In genomic region chr4:6915041-6916005, GRCh38 we compare ENCODE assay signal across 19 cellular contexts. TPM values are rescaled to one million over a fixed set of nuclear protein-coding genes. Genes with fewer than 3 reads are reported as not detected.
DNase-seq lines count a peak whose midpoint lies in the region; ATAC-seq and TF ChIP-seq lines count a peak whose summit lies in the region.
"Had no signal": no experiment of that assay in that cellular context is flagged by ENCODE, and none has a peak within 500 bp of the region (broad histone marks: within the 10 kb centered on the region; RNA-seq: fewer than 3 reads in every experiment).

No MANE protein-coding gene starts in this region.

- H2BK15ac ChIP-seq in mesenchymal stem cell (ENCODE audit: low read depth, poor library complexity, severe bottlenecking), result no peak overlapping the region

- POLR2A ChIA-PET in activated naive CD8-positive, alpha-beta T cell treated with anti-CD3 and anti-CD28 coated beads, Interleukin-2, amount 10 ng/mL, durations not matched to agents 7 days and 5 days (lab: Charles Lee), result interaction anchor here (1.2 kb wide), 1 partner anchor 153 kb away, joined by 3 read pairs; the partner anchor contains the start of gene GRPEL1
- POLR2A ChIA-PET in activated CD4-positive, alpha-beta memory T cell treated with anti-CD3 and anti-CD28 coated beads for 36 hours (lab: Charles Lee), result no interaction called here
- POLR2A ChIA-PET in MCF 10A (lab: Yijun Ruan, JAX), result interaction anchor here (0.6 to 0.8 kb wide), 2 partner anchors 69 to 204 kb away, joined by 3 read pairs; no protein-coding TSS in a partner anchor

- ATAC-seq in activated naive CD8-positive, alpha-beta T cell treated with anti-CD3 and anti-CD28 coated beads, Interleukin-2, amount 10 ng/mL, durations not matched to agents 7 days and 5 days (ENCODE audit: low read depth), result no peak

- H3K4me1 Mint-ChIP-seq in activated naive CD8-positive, alpha-beta T cell treated with anti-CD3 and anti-CD28 coated beads, Interleukin-2, amount 10 ng/mL, durations not matched to agents 7 days and 5 days, result peaks cover 47% of the 10 kb centered on the region
- peaks cover 69% of the 10 kb centered on the region for H3K4me1 Mint-ChIP-seq in activated naive CD8-positive, alpha-beta T cell treated with anti-CD3 and anti-CD28 coated beads for 36 hours
- H3K4me1 Mint-ChIP-seq in activated CD4-positive, alpha-beta memory T cell treated with anti-CD3 and anti-CD28 coated beads for 36 hours (ENCODE audit: low read depth), result peaks cover 81% of the 10 kb centered on the region
- peaks cover 30% of the 10 kb centered on the region for H3K4me1 Mint-ChIP-seq in MCF 10A (ENCODE audit: insufficient read depth, unreplicated experiment)

- no peak overlapping the region for H3K4ac ChIP-seq in mesenchymal stem cell (ENCODE audit: low read depth in 1 of 2, low read length in 2 of 2)

- H3K14ac ChIP-seq in mesenchymal stem cell (ENCODE audit: low read length in 2 of 2), result no peak overlapping the region

- intact Hi-C loops in activated CD4-positive, alpha-beta memory T cell treated with anti-CD3 and anti-CD28 coated beads for 36 hours (cut with micrococcal nuclease), result loop anchor here (1.0 to 2.0 kb wide), 2 partner anchors 27 to 71 kb away; no protein-coding TSS in a partner anchor
- intact Hi-C loops in MCF 10A (cut with micrococcal nuclease), result no loop called here

- CTCF ChIA-PET in activated CD4-positive, alpha-beta memory T cell treated with anti-CD3 and anti-CD28 coated beads for 36 hours (lab: Charles Lee), result interaction anchor here (0.7 to 1.7 kb wide), 3 partner anchors 29 to 180 kb away, joined by 3 to 4 read pairs (median 3); no protein-coding TSS in a partner anchor
- CTCF ChIA-PET in MCF 10A (lab: Yijun Ruan, JAX), result interaction anchor here (0.7 kb wide), 1 partner anchor 12 kb away, joined by 4 read pairs; no protein-coding TSS in a partner anchor

- no peak overlapping the region for H3K9ac ChIP-seq in mesenchymal stem cell (ENCODE audit: low read length)

- peak overlapping the region in 1 of 2 experiments; percentile 34 for H3K23ac ChIP-seq in mesenchymal stem cell (ENCODE audit: low read length in 2 of 2)

- no peak for TF ChIP-seq CTCF in suprapubic skin (IDR thresholded peaks at IDR 0.05)
- TF ChIP-seq CTCF in MCF 10A (IDR thresholded peaks at IDR 0.05; ENCODE audit: unreplicated experiment), result no peak

- H2AFZ ChIP-seq in mesenchymal stem cell (ENCODE audit: low read depth, low read length), result no peak overlapping the region

- no peaks in the 10 kb centered on the region for H3K27me3 ChIP-seq in mesenchymal stem cell (ENCODE audit: control insufficient read depth in 1 of 2, insufficient read depth in 1 of 2, low read length in 2 of 2)
- H3K27me3 ChIP-seq in suprapubic skin, result no peaks in the 10 kb centered on the region

- peak overlapping the region; percentile 9 for H3K27ac Mint-ChIP-seq in activated naive CD8-positive, alpha-beta T cell treated with anti-CD3 and anti-CD28 coated beads, Interleukin-2, amount 10 ng/mL, durations not matched to agents 7 days and 5 days
- H3K27ac Mint-ChIP-seq in activated naive CD8-positive, alpha-beta T cell treated with anti-CD3 and anti-CD28 coated beads for 36 hours, result no peak overlapping the region
- H3K27ac Mint-ChIP-seq in activated CD4-positive, alpha-beta memory T cell treated with anti-CD3 and anti-CD28 coated beads for 36 hours, result peak overlapping the region; percentile 60
- H3K27ac Mint-ChIP-seq in MCF 10A (ENCODE audit: low read depth, unreplicated experiment), result no peak overlapping the region

- WGBS in mesenchymal stem cell, result 97% methylated on average over 18 of the region's 18 CpGs
- WGBS in suprapubic skin, result 93% methylated on average over 10 of the region's 18 CpGs

- no peaks in the 10 kb centered on the region for H3K9me3 ChIP-seq in mesenchymal stem cell (ENCODE audit: control insufficient read depth, low read length)
- H3K9me3 ChIP-seq in suprapubic skin, result no peaks in the 10 kb centered on the region

- DNase-seq in activated naive CD8-positive, alpha-beta T cell treated with anti-CD3 and anti-CD28 coated beads, Interleukin-2, amount 10 ng/mL, durations not matched to agents 7 days and 5 days, result no peak
- DNase-seq in activated naive CD8-positive, alpha-beta T cell treated with anti-CD3 and anti-CD28 coated beads for 36 hours, result no peak
- DNase-seq in activated CD4-positive, alpha-beta memory T cell treated with anti-CD3 and anti-CD28 coated beads for 36 hours, result no peak
- DNase-seq in mesenchymal stem cell, result no peak
- DNase-seq in suprapubic skin (ENCODE audit: low spot score in 2 of 2), result peak in 1 of 2 donors; percentile 44
- no peak for DNase-seq in amniotic stem cell (lab: John Stamatoyannopoulos, UW)
- DNase-seq in MCF 10A (ENCODE audit: unreplicated experiment), result no peak
- DNase-seq in CD1c-positive myeloid dendritic cell (ENCODE audit: extremely low spot score), result no peak
- DNase-seq: dermis blood vessel endothelial cell; foreskin melanocyte; Karpas-422; NCI-H1092; NCI-H2081 treated with DMSO at 0.1 percent for 48 hours; NCI-H510A; SHP77; stimulated activated CD4-positive, alpha-beta T cell treated with anti-CD3 and anti-CD28 coated beads, Interleukin-4, amount 100 ng/mL, for 4 hours had no signal

- TF ChIP-seq EP300 in suprapubic skin (IDR thresholded peaks at IDR 0.05), result no peak

- no peak overlapping the region for H2BK120ac ChIP-seq in mesenchymal stem cell (ENCODE audit: low read depth, low read length)

- peaks cover 1% of the 10 kb centered on the region for H3K36me3 Mint-ChIP-seq in activated naive CD8-positive, alpha-beta T cell treated with anti-CD3 and anti-CD28 coated beads, Interleukin-2, amount 10 ng/mL, durations not matched to agents 7 days and 5 days
- H3K36me3 Mint-ChIP-seq in activated naive CD8-positive, alpha-beta T cell treated with anti-CD3 and anti-CD28 coated beads for 36 hours, result peaks cover 14% of the 10 kb centered on the region
- H3K36me3 Mint-ChIP-seq in activated CD4-positive, alpha-beta memory T cell treated with anti-CD3 and anti-CD28 coated beads for 36 hours, result peaks cover 2% of the 10 kb centered on the region
- H3K36me3 Mint-ChIP-seq in MCF 10A (ENCODE audit: insufficient read depth, unreplicated experiment), result no peaks in the 10 kb centered on the region

- no peak overlapping the region for H2AK5ac ChIP-seq in mesenchymal stem cell (ENCODE audit: low read length, severe bottlenecking)

- TF ChIP-seq POLR2A in suprapubic skin (IDR thresholded peaks at IDR 0.05), result no peak

- H3K4me3 Mint-ChIP-seq in activated naive CD8-positive, alpha-beta T cell treated with anti-CD3 and anti-CD28 coated beads, Interleukin-2, amount 10 ng/mL, durations not matched to agents 7 days and 5 days, result no peak overlapping the region
- H3K4me3 Mint-ChIP-seq in activated naive CD8-positive, alpha-beta T cell treated with anti-CD3 and anti-CD28 coated beads for 36 hours, result no peak overlapping the region
- H3K4me3 Mint-ChIP-seq in activated CD4-positive, alpha-beta memory T cell treated with anti-CD3 and anti-CD28 coated beads for 36 hours, result no peak overlapping the region
- no peak overlapping the region for H3K4me3 Mint-ChIP-seq in MCF 10A (ENCODE audit: unreplicated experiment)

- H4K91ac ChIP-seq in mesenchymal stem cell (ENCODE audit: low read length), result peak overlapping the region; percentile 34

- H3K27ac ChIP-seq in mesenchymal stem cell (ENCODE audit: low read length, poor library complexity, severe bottlenecking) (no peak overlapping the region), suprapubic skin (peak overlapping the region; percentile 80)
- H3K27ac ChIP-seq: epithelial cell of prostate had no signal

- no TSS peak for BruUV-seq in MCF 10A (replicated peaks; lab: Mats Ljungman, UMichigan)

- H3K36me3 ChIP-seq in mesenchymal stem cell (ENCODE audit: control insufficient read depth in 1 of 2, insufficient read depth in 2 of 2, low read depth in 1 of 2, low read length in 2 of 2), result peaks cover 0 to 3% of the 10 kb centered on the region in 2 experiments
- H3K36me3 ChIP-seq in suprapubic skin, result no peaks in the 10 kb centered on the region

- no peak overlapping the region for H3K4me2 ChIP-seq in mesenchymal stem cell (ENCODE audit: low read length, poor library complexity, severe bottlenecking)

- H3K4me3 ChIP-seq in mesenchymal stem cell (ENCODE audit: insufficient read depth in 1 of 2, low read depth in 1 of 2, low read length in 2 of 2), result no peak overlapping the region
- H3K4me3 ChIP-seq in suprapubic skin, result no peak overlapping the region

- no peaks in the 10 kb centered on the region for H3K9me3 Mint-ChIP-seq in activated naive CD8-positive, alpha-beta T cell treated with anti-CD3 and anti-CD28 coated beads, Interleukin-2, amount 10 ng/mL, durations not matched to agents 7 days and 5 days
- no peaks in the 10 kb centered on the region for H3K9me3 Mint-ChIP-seq in activated naive CD8-positive, alpha-beta T cell treated with anti-CD3 and anti-CD28 coated beads for 36 hours
- H3K9me3 Mint-ChIP-seq in activated CD4-positive, alpha-beta memory T cell treated with anti-CD3 and anti-CD28 coated beads for 36 hours, result no peaks in the 10 kb centered on the region
- no peaks in the 10 kb centered on the region for H3K9me3 Mint-ChIP-seq in MCF 10A (ENCODE audit: unreplicated experiment)
- H3K9me3 Mint-ChIP-seq: activated T-helper 1 cell treated with anti-CD3 and anti-CD28 coated beads, Interleukin-12 subunit alpha, Interleukin-12 subunit beta, Interleukin-2, Interleukin-4 antibody, amounts not matched to agents 30 ng/mL and 10 ng/mL and 1 ng/mL, durations not matched to agents 14 hours and 24 hours and 36 hours; neural crest cell had no signal

- H4K8ac ChIP-seq in mesenchymal stem cell (ENCODE audit: low read length), result peak overlapping the region; percentile 76

- H3K79me1 ChIP-seq in mesenchymal stem cell (replicated peaks; ENCODE audit: low read length, poor library complexity, severe bottlenecking), result peaks cover 53% of the 10 kb centered on the region

- H3K27me3 Mint-ChIP-seq in activated naive CD8-positive, alpha-beta T cell treated with anti-CD3 and anti-CD28 coated beads, Interleukin-2, amount 10 ng/mL, durations not matched to agents 7 days and 5 days, result no peaks in the 10 kb centered on the region
- H3K27me3 Mint-ChIP-seq in activated naive CD8-positive, alpha-beta T cell treated with anti-CD3 and anti-CD28 coated beads for 36 hours, result no peaks in the 10 kb centered on the region
- H3K27me3 Mint-ChIP-seq in activated CD4-positive, alpha-beta memory T cell treated with anti-CD3 and anti-CD28 coated beads for 36 hours, result no peaks in the 10 kb centered on the region
- no peaks in the 10 kb centered on the region for H3K27me3 Mint-ChIP-seq in MCF 10A (ENCODE audit: insufficient read depth, unreplicated experiment)

- H3K18ac ChIP-seq in mesenchymal stem cell (ENCODE audit: low read depth in 1 of 2, low read length in 2 of 2), result peak overlapping the region; percentile 70 to 72

- H2BK5ac ChIP-seq in mesenchymal stem cell (ENCODE audit: low read depth, low read length, poor library complexity, severe bottlenecking), result no peak overlapping the region

- peaks cover 34% of the 10 kb centered on the region for H3K4me1 ChIP-seq in mesenchymal stem cell (ENCODE audit: control insufficient read depth, insufficient read depth, low read depth, low read length)
- H3K4me1 ChIP-seq in suprapubic skin, result peaks cover 43% of the 10 kb centered on the region

- peak overlapping the region in 1 of 2 experiments; percentile 49 for H2BK12ac ChIP-seq in mesenchymal stem cell (ENCODE audit: low read length in 2 of 2)

RNA-seq across cellular contexts. Expression of gene TBC1D14, which starts 5.7 kb away (rescaled TPM):
- 10 to 100 TPM; 44.5 to 52.3 TPM for total RNA-seq in activated naive CD8-positive, alpha-beta T cell treated with anti-CD3 and anti-CD28 coated beads, Interleukin-2, amount 10 ng/mL, durations not matched to agents 7 days and 5 days
- total RNA-seq in activated naive CD8-positive, alpha-beta T cell treated with anti-CD3 and anti-CD28 coated beads for 36 hours, result 10 to 100 TPM; 38.4 to 39.3 TPM
- 10 to 100 TPM; 37.1 to 37.3 TPM for total RNA-seq in activated CD4-positive, alpha-beta memory T cell treated with anti-CD3 and anti-CD28 coated beads for 36 hours
- 25.0 TPM for polyA plus RNA-seq in mesenchymal stem cell (2013, experiment 1 of 2)
- polyA plus RNA-seq in mesenchymal stem cell (2013, experiment 2 of 2), result 24.9 TPM
- total RNA-seq in suprapubic skin (100 to 1,000 TPM in 2 of 4 donors, 10 to 100 TPM in 2; 55.0 to 111 (median 97.9) TPM), MCF 10A (2022) (52.6 and 55.1 TPM in 2 replicates)

Comparison
In these comparisons a context has a peak if more than half of its experiments do, and no peak if none do; other contexts are left out.
1. H3K27ac Mint-ChIP-seq: peak in activated naive CD8-positive, alpha-beta T cell treated with anti-CD3 and anti-CD28 coated beads, Interleukin-2, amount 10 ng/mL, durations not matched to agents 7 days and 5 days (single experiment) and activated CD4-positive, alpha-beta memory T cell treated with anti-CD3 and anti-CD28 coated beads for 36 hours (single experiment); none in activated naive CD8-positive, alpha-beta T cell treated with anti-CD3 and anti-CD28 coated beads for 36 hours (single experiment) and MCF 10A (single experiment).